In genomic region chr2:233287871-233288270, GRCh38 we compare ENCODE assay signal across 18 cellular contexts. TPM values are rescaled to one million over a fixed set of nuclear protein-coding genes. Genes with fewer than 3 reads are reported as not detected.
DNase-seq lines count a peak whose midpoint lies in the region; ATAC-seq, FAIRE-seq and TF ChIP-seq lines count a peak whose summit lies in the region.
"Had no signal": no experiment of that assay in that cellular context is flagged by ENCODE, and none has a peak within 500 bp of the region (broad histone marks: within the 10 kb centered on the region; RNA-seq: fewer than 3 reads in every experiment).

No MANE protein-coding gene starts in this region.

- 96% methylated on average over 6 of the region's 6 CpGs for WGBS in prostate gland

- H3K4me3 Mint-ChIP-seq in activated CD8-positive, alpha-beta T cell treated with anti-CD3 and anti-CD28 coated beads, Interleukin-2, amount 10 ng/mL, durations not matched to agents 7 days and 5 days: no peak overlapping the region
- no peak overlapping the region for H3K4me3 Mint-ChIP-seq in activated CD8-positive, alpha-beta T cell treated with anti-CD3 and anti-CD28 coated beads for 36 hours

- CTCF ChIA-PET in activated CD8-positive, alpha-beta T cell treated with anti-CD3 and anti-CD28 coated beads, Interleukin-2, amount 10 ng/mL, durations not matched to agents 7 days and 5 days (lab: Charles Lee): interaction anchor here (1.3 kb wide), 2 partner anchors 117 to 235 kb away, joined by 3 to 4 read pairs; no protein-coding TSS in a partner anchor
- CTCF ChIA-PET in activated CD8-positive, alpha-beta T cell treated with anti-CD3 and anti-CD28 coated beads for 36 hours (lab: Charles Lee): no interaction called here

- peaks cover 2% of the 10 kb centered on the region for H3K4me1 Mint-ChIP-seq in activated CD8-positive, alpha-beta T cell treated with anti-CD3 and anti-CD28 coated beads, Interleukin-2, amount 10 ng/mL, durations not matched to agents 7 days and 5 days (ENCODE audit: low read depth)
- H3K4me1 Mint-ChIP-seq in activated CD8-positive, alpha-beta T cell treated with anti-CD3 and anti-CD28 coated beads for 36 hours (ENCODE audit: low read depth): peaks cover 3% of the 10 kb centered on the region

- peaks cover 8% of the 10 kb centered on the region for H3K4me1 ChIP-seq in prostate gland (replicated peaks)
- no peaks in the 10 kb centered on the region for H3K4me1 ChIP-seq in kidney (ENCODE audit: control insufficient read depth in 1 of 2, insufficient read depth in 1 of 2, low read depth in 1 of 2, low read length in 2 of 2)

- TF ChIP-seq CTCF in activated CD8-positive, alpha-beta T cell treated with anti-CD3 and anti-CD28 coated beads for 36 hours (IDR thresholded peaks at IDR 0.05): no peak
- TF ChIP-seq CTCF in C4-2B (conservative IDR thresholded peaks at IDR 0.05): no peak
- no peak for TF ChIP-seq CTCF in prostate gland (IDR thresholded peaks at IDR 0.05)
- TF ChIP-seq CTCF in kidney (IDR thresholded peaks at IDR 0.05; ENCODE audit: borderline replicate concordance, extremely low read depth, insufficient read depth): no peak

- peaks cover 72% of the 10 kb centered on the region for H3K36me3 Mint-ChIP-seq in activated CD8-positive, alpha-beta T cell treated with anti-CD3 and anti-CD28 coated beads, Interleukin-2, amount 10 ng/mL, durations not matched to agents 7 days and 5 days (ENCODE audit: low read depth)
- peaks cover 57% of the 10 kb centered on the region for H3K36me3 Mint-ChIP-seq in activated CD8-positive, alpha-beta T cell treated with anti-CD3 and anti-CD28 coated beads for 36 hours (ENCODE audit: low read depth)

- peak overlapping the region; percentile 15 for H3K27ac Mint-ChIP-seq in activated CD8-positive, alpha-beta T cell treated with anti-CD3 and anti-CD28 coated beads, Interleukin-2, amount 10 ng/mL, durations not matched to agents 7 days and 5 days
- no peak overlapping the region for H3K27ac Mint-ChIP-seq in activated CD8-positive, alpha-beta T cell treated with anti-CD3 and anti-CD28 coated beads for 36 hours

- no peak for DNase-seq in activated CD8-positive, alpha-beta T cell treated with anti-CD3 and anti-CD28 coated beads, Interleukin-2, amount 10 ng/mL, durations not matched to agents 7 days and 5 days
- DNase-seq in activated CD8-positive, alpha-beta T cell treated with anti-CD3 and anti-CD28 coated beads for 36 hours: no peak
- DNase-seq in globus pallidus (ENCODE audit: low spot score) (peak; percentile 35), prostate gland (ENCODE audit: low spot score) (no peak), hepatic stellate cell (ENCODE audit: low spot score) (no peak), kidney (no peak), NCI-H2107 (lab: John Stamatoyannopoulos, UW) (no peak)
- DNase-seq: Karpas-422, MM.1S, NCI-H1105, NCI-H187, NCI-H774, PC-9 had no signal

- no peaks in the 10 kb centered on the region for H3K27me3 Mint-ChIP-seq in activated CD8-positive, alpha-beta T cell treated with anti-CD3 and anti-CD28 coated beads, Interleukin-2, amount 10 ng/mL, durations not matched to agents 7 days and 5 days (ENCODE audit: low read depth)
- H3K27me3 Mint-ChIP-seq in activated CD8-positive, alpha-beta T cell treated with anti-CD3 and anti-CD28 coated beads for 36 hours: no peaks in the 10 kb centered on the region

- H3K4me3 ChIP-seq in prostate gland (no peak overlapping the region), kidney (ENCODE audit: low read length in 2 of 2) (no peak overlapping the region)
- H3K4me3 ChIP-seq: PC-9 had no signal

- ATAC-seq in activated CD8-positive, alpha-beta T cell treated with anti-CD3 and anti-CD28 coated beads, Interleukin-2, amount 10 ng/mL, durations not matched to agents 7 days and 5 days: no peak
- no peak for ATAC-seq in activated CD8-positive, alpha-beta T cell treated with anti-CD3 and anti-CD28 coated beads for 36 hours

- no peaks in the 10 kb centered on the region for H3K27me3 ChIP-seq in prostate gland (replicated peaks; ENCODE audit: insufficient read depth)

- intact Hi-C loops in activated CD8-positive, alpha-beta T cell treated with anti-CD3 and anti-CD28 coated beads for 36 hours (cut with micrococcal nuclease): no loop called here
- intact Hi-C loops in prostate gland (cut with DNase I): no loop called here
- intact Hi-C loops in kidney (cut with DNase I): no loop called here

- H3K27ac ChIP-seq in C4-2B (peak overlapping the region; percentile 27), prostate gland (peak overlapping the region; percentile 85 to 89), kidney (ENCODE audit: low read depth in 2 of 2, low read length in 2 of 2) (no peak overlapping the region)
- H3K27ac ChIP-seq: PC-9 had no signal

- peaks cover 0 to 20% of the 10 kb centered on the region in 2 donors for H3K36me3 ChIP-seq in prostate gland
- peaks cover 40 to 56% of the 10 kb centered on the region in 2 donors for H3K36me3 ChIP-seq in kidney (ENCODE audit: control insufficient read depth in 1 of 2, insufficient read depth in 2 of 2, low read length in 2 of 2)

- H3K9me3 ChIP-seq in prostate gland: no peaks in the 10 kb centered on the region
- H3K9me3 ChIP-seq in kidney (ENCODE audit: control insufficient read depth in 1 of 2, low read length in 2 of 2): no peaks in the 10 kb centered on the region

- no peak for FAIRE-seq in kidney (lab: Jason Lieb, UNC)
- FAIRE-seq: A204.1, GM18507, H54 had no signal

- POLR2A ChIA-PET in activated CD8-positive, alpha-beta T cell treated with anti-CD3 and anti-CD28 coated beads, Interleukin-2, amount 10 ng/mL, durations not matched to agents 7 days and 5 days (lab: Charles Lee): interaction anchor here (1.1 to 1.2 kb wide), 2 partner anchors 15 to 54 kb away, joined by 3 read pairs; no protein-coding TSS in a partner anchor
- POLR2A ChIA-PET in activated CD8-positive, alpha-beta T cell treated with anti-CD3 and anti-CD28 coated beads for 36 hours (lab: Charles Lee): no interaction called here

- no peak for TF ChIP-seq POLR2A in prostate gland (IDR thresholded peaks at IDR 0.05)

- no peak overlapping the region for H3K9ac ChIP-seq in kidney (ENCODE audit: low read length in 2 of 2)

- no peaks in the 10 kb centered on the region for H3K9me3 Mint-ChIP-seq in activated CD8-positive, alpha-beta T cell treated with anti-CD3 and anti-CD28 coated beads, Interleukin-2, amount 10 ng/mL, durations not matched to agents 7 days and 5 days (ENCODE audit: insufficient read depth)
- no peaks in the 10 kb centered on the region for H3K9me3 Mint-ChIP-seq in activated CD8-positive, alpha-beta T cell treated with anti-CD3 and anti-CD28 coated beads for 36 hours

RNA-seq across cellular contexts. Expression of gene SAG, which starts 19.7 kb away (rescaled TPM):
- under 1 TPM in 1 of 2 experiments, not detected in 1; 0.05 TPM for total RNA-seq in activated CD8-positive, alpha-beta T cell treated with anti-CD3 and anti-CD28 coated beads, Interleukin-2, amount 10 ng/mL, durations not matched to agents 7 days and 5 days
- total RNA-seq in activated CD8-positive, alpha-beta T cell treated with anti-CD3 and anti-CD28 coated beads for 36 hours: not detected
- total RNA-seq in prostate gland (under 1 TPM in 1 of 2 donors, not detected in 1; 0.45 TPM), kidney (not detected)
- not detected for polyA plus RNA-seq in kidney (ENCODE audit: insufficient read depth, low read depth, low replicate concordance)
- total RNA-seq: NCI-H460, PC-9 had no signal

RNA-seq across cellular contexts. Expression of gene ATG16L1, which starts 36.4 kb away (rescaled TPM):
- total RNA-seq in activated CD8-positive, alpha-beta T cell treated with anti-CD3 and anti-CD28 coated beads, Interleukin-2, amount 10 ng/mL, durations not matched to agents 7 days and 5 days: 10 to 100 TPM; 47.2 to 50.5 TPM
- total RNA-seq in activated CD8-positive, alpha-beta T cell treated with anti-CD3 and anti-CD28 coated beads for 36 hours: 10 to 100 TPM; 22.1 to 24.4 TPM
- total RNA-seq in prostate gland: 10 to 100 TPM; 58.3 to 67.7 TPM
- total RNA-seq in kidney: 30.8 TPM
- 11.7 TPM for polyA plus RNA-seq in kidney (ENCODE audit: insufficient read depth, low read depth, low replicate concordance)

Comparison
In these comparisons a context has a peak if more than half of its experiments do, and no peak if none do; other contexts are left out.
1. H3K27ac ChIP-seq: peak in C4-2B (single experiment) and prostate gland (2 of 2); none in kidney (0 of 2).